ENCODE assay signal across 16 cellular contexts in genomic region chr3:67620869-67621268, GRCh38. TPM values are rescaled to one million over a fixed set of nuclear protein-coding genes. Genes with fewer than 3 reads are reported as not detected.
DNase-seq lines count a peak whose midpoint lies in the region; ATAC-seq and TF ChIP-seq lines count a peak whose summit lies in the region.
"Had no signal": no experiment of that assay in that cellular context is flagged by ENCODE, and none has a peak within 500 bp of the region (broad histone marks: within the 10 kb centered on the region; RNA-seq: fewer than 3 reads in every experiment).

No MANE protein-coding gene starts in this region.

- POLR2A ChIA-PET in CD8-positive, alpha-beta memory T cell (lab: Charles Lee): no interaction called here

- peaks cover 53% of the 10 kb centered on the region for H4K20me1 ChIP-seq in OCI-LY3 (ENCODE audit: insufficient read depth, low read length)

- intact Hi-C loops in uterus (cut with DNase I; ENCODE audit: low total_unique reads): no loop called here

- H3K4me3 ChIP-seq in OCI-LY3 (ENCODE audit: low read length): no peak overlapping the region
- H3K4me3 ChIP-seq in CD8-positive, alpha-beta memory T cell (ENCODE audit: low read length): no peak overlapping the region
- H3K4me3 ChIP-seq in uterus: no peak overlapping the region
- H3K4me3 ChIP-seq: A549, SJCRH30 had no signal

- no peaks in the 10 kb centered on the region for H3K27me3 Mint-ChIP-seq in activated naive CD4-positive, alpha-beta T cell treated with anti-CD3 and anti-CD28 coated beads, Interleukin-2, amount 50 U/mL, for 24 hours
- H3K27me3 Mint-ChIP-seq in naive B cell: no peaks in the 10 kb centered on the region
- no peaks in the 10 kb centered on the region for H3K27me3 Mint-ChIP-seq in CD8-positive, alpha-beta memory T cell
- H3K27me3 Mint-ChIP-seq: B cell had no signal

- H3K4me2 ChIP-seq in OCI-LY3 (ENCODE audit: low read length): peak overlapping the region; percentile 31
- H3K4me2 ChIP-seq: A549 had no signal

- peaks cover 34% of the 10 kb centered on the region for H3K4me1 ChIP-seq in OCI-LY3 (ENCODE audit: low read length)
- H3K4me1 ChIP-seq in CD8-positive, alpha-beta memory T cell (ENCODE audit: insufficient read depth, low read length): no peaks in the 10 kb centered on the region
- H3K4me1 ChIP-seq in uterus: no peaks in the 10 kb centered on the region
- H3K4me1 ChIP-seq: SJCRH30 had no signal

- H3K4me3 Mint-ChIP-seq in activated naive CD4-positive, alpha-beta T cell treated with anti-CD3 and anti-CD28 coated beads, Interleukin-2, amount 50 U/mL, for 24 hours: no peak overlapping the region
- H3K4me3 Mint-ChIP-seq in naive B cell: no peak overlapping the region
- no peak overlapping the region for H3K4me3 Mint-ChIP-seq in CD8-positive, alpha-beta memory T cell
- H3K4me3 Mint-ChIP-seq: B cell had no signal

- no peak for TF ChIP-seq POLR2A in uterus (IDR thresholded peaks at IDR 0.05)

- H3K9ac ChIP-seq in OCI-LY3 (ENCODE audit: low read length): no peak overlapping the region

- H3K27ac Mint-ChIP-seq in activated naive CD4-positive, alpha-beta T cell treated with anti-CD3 and anti-CD28 coated beads, Interleukin-2, amount 50 U/mL, for 24 hours: peak overlapping the region; percentile 66
- no peak overlapping the region for H3K27ac Mint-ChIP-seq in activated naive CD4-positive, alpha-beta T cell treated with anti-CD3 and anti-CD28 coated beads, Interleukin-2, amount 50 U/mL, for 72 hours
- H3K27ac Mint-ChIP-seq in naive B cell: peak overlapping the region in 4 of 6 donors; percentile 37 to 88 (median 74)
- H3K27ac Mint-ChIP-seq in CD8-positive, alpha-beta memory T cell: peak overlapping the region in 3 of 8 donors; percentile 48 to 82 (median 78)
- H3K27ac Mint-ChIP-seq: B cell had no signal

- peaks cover 56% of the 10 kb centered on the region for H3K4me1 Mint-ChIP-seq in activated naive CD4-positive, alpha-beta T cell treated with anti-CD3 and anti-CD28 coated beads, Interleukin-2, amount 50 U/mL, for 24 hours
- peaks cover 26 to 39% (median 29%) of the 10 kb centered on the region in 3 donors for H3K4me1 Mint-ChIP-seq in naive B cell
- H3K4me1 Mint-ChIP-seq in CD8-positive, alpha-beta memory T cell: peaks cover 39 to 62% (median 53%) of the 10 kb centered on the region in 3 donors

- H3K36me3 ChIP-seq in OCI-LY3 (replicated peaks; ENCODE audit: low read depth, low read length) (peaks cover 50% of the 10 kb centered on the region), uterus (no peaks in the 10 kb centered on the region)
- H3K36me3 ChIP-seq in CD8-positive, alpha-beta memory T cell (ENCODE audit: insufficient read depth, low read length): peaks cover 5% of the 10 kb centered on the region
- H3K36me3 ChIP-seq: SJCRH30 had no signal

- CTCF ChIA-PET in CD8-positive, alpha-beta memory T cell (lab: Charles Lee): no interaction called here

- peaks cover 39% of the 10 kb centered on the region for H3K36me3 Mint-ChIP-seq in activated naive CD4-positive, alpha-beta T cell treated with anti-CD3 and anti-CD28 coated beads, Interleukin-2, amount 50 U/mL, for 24 hours
- peaks cover 18 to 60% of the 10 kb centered on the region in 2 donors for H3K36me3 Mint-ChIP-seq in activated naive CD4-positive, alpha-beta T cell treated with anti-CD3 and anti-CD28 coated beads, Interleukin-2, amount 50 U/mL, for 72 hours
- H3K36me3 Mint-ChIP-seq in naive B cell: peaks cover 16 to 26% of the 10 kb centered on the region in 2 donors
- H3K36me3 Mint-ChIP-seq in CD8-positive, alpha-beta memory T cell: peaks cover 15 to 72% (median 23%) of the 10 kb centered on the region in 3 donors

- no peaks in the 10 kb centered on the region for H3K9me3 Mint-ChIP-seq in activated naive CD4-positive, alpha-beta T cell treated with anti-CD3 and anti-CD28 coated beads, Interleukin-2, amount 50 U/mL, for 24 hours
- peaks cover 0 to 4% of the 10 kb centered on the region in 2 donors for H3K9me3 Mint-ChIP-seq in activated naive CD4-positive, alpha-beta T cell treated with anti-CD3 and anti-CD28 coated beads, Interleukin-2, amount 50 U/mL, for 72 hours
- H3K9me3 Mint-ChIP-seq in naive B cell: no peaks in the 10 kb centered on the region
- H3K9me3 Mint-ChIP-seq in CD8-positive, alpha-beta memory T cell: no peaks in the 10 kb centered on the region

- H3K9me3 ChIP-seq in OCI-LY3 (ENCODE audit: insufficient read depth, low read length) (no peaks in the 10 kb centered on the region), uterus (no peaks in the 10 kb centered on the region)
- no peaks in the 10 kb centered on the region for H3K9me3 ChIP-seq in CD8-positive, alpha-beta memory T cell (ENCODE audit: low read length)
- H3K9me3 ChIP-seq: A549, SJCRH30 had no signal

- H3K79me2 ChIP-seq in OCI-LY3 (ENCODE audit: low read length): peaks cover 64% of the 10 kb centered on the region

- H2AFZ ChIP-seq in OCI-LY3 (ENCODE audit: low read depth, low read length): no peak overlapping the region

- TF ChIP-seq CTCF in OCI-LY3 (IDR thresholded peaks at IDR 0.05; ENCODE audit: low read depth, low read length) (no peak), uterus (IDR thresholded peaks at IDR 0.05) (no peak)

- H3K27ac ChIP-seq in OCI-LY3 (ENCODE audit: low read length) (peak overlapping the region; percentile 4; the same call in 1 of the 2 replicates), uterus (no peak overlapping the region)
- H3K27ac ChIP-seq in CD8-positive, alpha-beta memory T cell (ENCODE audit: low read depth, low read length): no peak overlapping the region
- H3K27ac ChIP-seq: A549, SJCRH30 had no signal

- ATAC-seq in activated naive CD4-positive, alpha-beta T cell treated with anti-CD3 and anti-CD28 coated beads, Interleukin-2, amount 50 U/mL, for 72 hours: no peak
- ATAC-seq in naive B cell (ENCODE audit: low read depth in 2 of 2): no peak
- ATAC-seq: A549 had no signal

- no peak for DNase-seq in activated naive CD4-positive, alpha-beta T cell treated with anti-CD3 and anti-CD28 coated beads, Interleukin-2, amount 50 U/mL, for 72 hours (ENCODE audit: low spot score in 2 of 2)
- DNase-seq in naive B cell (no peak), NCI-H1417 treated with DMSO at 0.1 percent for 48 hours (lab: John Stamatoyannopoulos, UW) (no peak), uterus (no peak)
- DNase-seq in CD8-positive, alpha-beta memory T cell: no peak
- DNase-seq: MM.1S, NCI-H1048, NCI-H1436 treated with DMSO at 0.1 percent for 48 hours, NCI-H1930, NCI-H774, OCI-M1, SJCRH30 had no signal

- H3K27me3 ChIP-seq in OCI-LY3 (ENCODE audit: low read depth, low read length) (no peaks in the 10 kb centered on the region), uterus (no peaks in the 10 kb centered on the region)
- H3K27me3 ChIP-seq in CD8-positive, alpha-beta memory T cell (ENCODE audit: insufficient read depth, low read length, poor library complexity, severe bottlenecking): no peaks in the 10 kb centered on the region
- H3K27me3 ChIP-seq: SJCRH30 had no signal

RNA-seq across cellular contexts. Expression of gene SUCLG2, which starts 33.5 kb away (rescaled TPM):
- 10 to 100 TPM; 48.1 to 70.6 TPM for total RNA-seq in activated naive CD4-positive, alpha-beta T cell treated with anti-CD3 and anti-CD28 coated beads, Interleukin-2, amount 50 U/mL, for 72 hours
- polyA plus RNA-seq in naive B cell (ENCODE audit: low read depth in 6 of 6): 10 to 100 TPM; 49.5 to 94.4 (median 57.9) TPM
- 10 to 100 TPM; 59.9 to 61.7 TPM for total RNA-seq in CD8-positive, alpha-beta memory T cell
- polyA plus RNA-seq in CD8-positive, alpha-beta memory T cell: 57.0 TPM
- total RNA-seq in uterus: 10 to 100 TPM; 30.5 to 77.0 (median 45.2) TPM

Comparison
In these comparisons a context has a peak if more than half of its experiments do, and no peak if none do; other contexts are left out.
1. H3K27ac Mint-ChIP-seq: peak in activated naive CD4-positive, alpha-beta T cell treated with anti-CD3 and anti-CD28 coated beads, Interleukin-2, amount 50 U/mL, for 24 hours (single experiment) and naive B cell (4 of 6); none in activated naive CD4-positive, alpha-beta T cell treated with anti-CD3 and anti-CD28 coated beads, Interleukin-2, amount 50 U/mL, for 72 hours (0 of 2).